In the genomic region with DNA sequence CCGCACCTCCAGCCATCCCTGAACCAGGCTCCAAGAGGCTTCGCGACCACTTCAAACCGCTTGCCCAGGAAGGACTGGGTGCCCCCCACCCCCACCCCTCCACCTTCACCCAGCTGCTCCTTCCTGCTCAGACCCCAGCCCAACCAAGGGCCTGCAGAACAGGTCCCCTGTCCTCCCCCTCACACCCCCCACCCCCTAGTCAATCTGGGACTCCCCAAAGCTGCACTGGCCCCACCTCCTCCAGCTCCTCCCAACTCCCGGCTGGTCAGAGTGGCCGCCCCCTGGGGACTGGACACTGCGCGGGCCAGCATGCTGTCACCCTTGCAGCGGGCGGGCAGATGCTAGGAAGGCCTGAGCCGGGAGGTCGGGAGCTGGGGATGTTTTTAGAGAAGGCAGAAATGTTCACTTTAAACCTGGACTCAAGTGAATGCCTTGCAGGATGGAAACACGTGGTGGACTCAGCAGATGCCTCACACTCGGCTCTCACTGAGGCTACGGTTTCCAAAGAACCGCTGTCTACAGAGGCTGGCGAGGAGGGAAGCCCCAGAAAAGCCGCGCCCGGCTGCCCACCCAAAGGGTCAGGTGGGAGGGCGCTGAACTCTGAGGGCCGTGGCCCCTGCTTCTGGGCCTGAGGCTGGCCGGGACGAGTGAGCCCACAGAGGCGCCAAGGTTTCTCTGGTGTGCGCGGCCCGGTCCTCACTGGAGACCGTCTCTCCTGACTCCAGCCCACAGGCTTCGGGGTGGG, we compare ENCODE assay signal across 1 cellular context.
TF ChIP-seq lines count a peak whose summit lies in the region.

No MANE protein-coding gene starts in this region.

TF ChIP-seq in PFSK-1, 5 proteins besides CTCF, POLR2A, EP300 and RAD21 (continued from another document):
- TF ChIP-seq POLR2AphosphoS5 (IDR thresholded peaks at IDR 0.05; ENCODE audit: low read depth, low read length): peak; percentile 2; the same call in 1 of the 2 replicates
